ENCODE assay signal across 16 cellular contexts in genomic region chr15:98770984-98771383, GRCh38.
"Had no signal": no experiment of that assay in that cellular context is flagged by ENCODE, and none has a peak within 500 bp of the region (broad histone marks: within the 10 kb centered on the region; RNA-seq: fewer than 3 reads in every experiment).

No MANE protein-coding gene starts in this region.

- H3K36me3 ChIP-seq: esophagus muscularis mucosa had no signal

- H3K27me3 ChIP-seq: body of pancreas, esophagus muscularis mucosa had no signal

- DNase-seq: activated CD4-positive, alpha-beta T cell treated with anti-CD3 and anti-CD28 coated beads, Interleukin-2, amount 10 ng/mL, durations not matched to agents 7 days and 5 days; activated CD8-positive, alpha-beta memory T cell treated with anti-CD3 and anti-CD28 coated beads for 24 hours; activated gamma-delta T cell treated with Interleukin-2 at 50 U/mL for 16 hours; amniotic stem cell; body of pancreas; cortex of kidney; effector CD4-positive, alpha-beta T cell; kidney; stimulated activated CD4-positive, alpha-beta T cell treated with anti-CD3 and anti-CD28 coated beads, Interleukin-12 subunit alpha, Interleukin-12 subunit beta, amount 100 ng/mL, for 4 hours; stimulated activated CD4-positive, alpha-beta T cell treated with anti-CD3 and anti-CD28 coated beads, Interleukin-2, amount 100 ng/mL, for 24 hours had no signal

- H3K9me3 Mint-ChIP-seq: activated CD4-positive, alpha-beta T cell treated with anti-CD3 and anti-CD28 coated beads, Interleukin-2, amount 10 ng/mL, durations not matched to agents 7 days and 5 days; central memory CD8-positive, alpha-beta T cell; neural crest cell; stimulated activated effector memory CD8-positive, alpha-beta T cell treated with anti-CD3 and anti-CD28 coated beads, Interleukin-12 subunit alpha, Interleukin-12 subunit beta, amount 100 ng/mL, for 72 hours had no signal

- ATAC-seq: stimulated activated effector memory CD8-positive, alpha-beta T cell treated with anti-CD3 and anti-CD28 coated beads, Interleukin-12 subunit alpha, Interleukin-12 subunit beta, amount 100 ng/mL, for 72 hours had no signal

- H3K36me3 Mint-ChIP-seq: activated naive CD8-positive, alpha-beta T cell; stimulated activated effector memory CD8-positive, alpha-beta T cell treated with anti-CD3 and anti-CD28 coated beads, Interleukin-12 subunit alpha, Interleukin-12 subunit beta, amount 100 ng/mL, for 72 hours had no signal

- H3K4me3 Mint-ChIP-seq: activated CD4-positive, alpha-beta T cell treated with anti-CD3 and anti-CD28 coated beads, Interleukin-2, amount 10 ng/mL, durations not matched to agents 7 days and 5 days; activated naive CD8-positive, alpha-beta T cell; central memory CD8-positive, alpha-beta T cell; neural crest cell; stimulated activated effector memory CD8-positive, alpha-beta T cell treated with anti-CD3 and anti-CD28 coated beads, Interleukin-12 subunit alpha, Interleukin-12 subunit beta, amount 100 ng/mL, for 72 hours had no signal

- H3K27ac Mint-ChIP-seq: activated CD4-positive, alpha-beta T cell treated with anti-CD3 and anti-CD28 coated beads, Interleukin-2, amount 10 ng/mL, durations not matched to agents 7 days and 5 days; activated naive CD8-positive, alpha-beta T cell; stimulated activated effector memory CD8-positive, alpha-beta T cell treated with anti-CD3 and anti-CD28 coated beads, Interleukin-12 subunit alpha, Interleukin-12 subunit beta, amount 100 ng/mL, for 72 hours had no signal

- FAIRE-seq: kidney, urothelium cell line had no signal

- H3K27me3 Mint-ChIP-seq: activated CD4-positive, alpha-beta T cell treated with anti-CD3 and anti-CD28 coated beads, Interleukin-2, amount 10 ng/mL, durations not matched to agents 7 days and 5 days; activated naive CD8-positive, alpha-beta T cell had no signal

- H3K4me1 Mint-ChIP-seq: central memory CD8-positive, alpha-beta T cell; stimulated activated effector memory CD8-positive, alpha-beta T cell treated with anti-CD3 and anti-CD28 coated beads, Interleukin-12 subunit alpha, Interleukin-12 subunit beta, amount 100 ng/mL, for 72 hours had no signal

- H3K27ac ChIP-seq: body of pancreas, esophagus muscularis mucosa had no signal

- H3K4me3 ChIP-seq: body of pancreas, esophagus muscularis mucosa had no signal

- H3K9me3 ChIP-seq: body of pancreas, esophagus muscularis mucosa had no signal
